ENCODE assay signal across 8 cellular contexts in the genomic region with DNA sequence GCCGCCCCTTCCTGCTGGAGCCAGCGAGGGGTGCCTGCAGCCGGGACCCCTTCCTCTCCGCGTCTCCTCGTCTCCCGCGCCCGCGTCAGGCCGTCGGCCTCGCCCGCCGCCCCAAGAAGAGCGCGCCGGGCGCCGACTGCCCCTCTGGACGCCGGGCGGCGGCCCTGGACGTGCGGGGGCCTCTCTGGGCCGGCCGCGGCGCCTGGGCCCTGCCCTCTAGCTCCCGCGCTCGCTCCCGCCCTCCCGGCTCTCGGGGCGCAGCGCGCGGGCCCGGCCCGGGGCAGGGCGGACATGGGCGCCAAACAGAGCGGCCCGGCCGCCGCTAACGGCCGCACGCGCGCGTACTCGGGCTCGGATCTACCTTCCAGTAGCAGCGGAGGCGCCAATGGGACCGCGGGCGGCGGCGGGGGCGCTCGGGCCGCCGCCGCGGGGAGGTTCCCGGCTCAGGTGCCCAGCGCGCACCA. TPM values are rescaled to one million over a fixed set of nuclear protein-coding genes. Genes with fewer than 3 reads are reported as not detected.
DNase-seq lines count a peak whose midpoint lies in the region; ATAC-seq and TF ChIP-seq lines count a peak whose summit lies in the region.

No MANE protein-coding gene starts in this region.

- peak overlapping the region; percentile 70; the same call in 1 of the 2 replicates for H3K4me2 ChIP-seq in SK-N-SH

- no peaks in the 10 kb centered on the region for H3K9me2 ChIP-seq in SK-N-SH

- no peak for TF ChIP-seq CTCF in SK-N-SH (IDR thresholded peaks at IDR 0.05)
- TF ChIP-seq CTCF in astrocyte of the cerebellum (IDR thresholded peaks at IDR 0.05; ENCODE audit: low read depth, low read length, missing control alignments) = no peak

- no peaks in the 10 kb centered on the region for H4K20me1 ChIP-seq in SK-N-SH (ENCODE audit: insufficient read depth)

- peak; percentile 44 for DNase-seq in NCI-H345 (lab: John Stamatoyannopoulos, UW)
- DNase-seq in NCI-H345 treated with DMSO at 0.1 percent for 48 hours (lab: John Stamatoyannopoulos, UW; ENCODE audit: unreplicated experiment) = no peak
- peak; percentile 74 for DNase-seq in SK-N-SH
- DNase-seq in astrocyte of the cerebellum (ENCODE audit: low read depth) = no peak
- DNase-seq in stimulated activated CD4-positive, alpha-beta T cell treated with anti-CD3 and anti-CD28 coated beads, Interleukin-15, amount 100 ng/mL, for 24 hours = peak; percentile 55
- no peak for DNase-seq in OCI-M2 (lab: John Stamatoyannopoulos, UW; ENCODE audit: unreplicated experiment)

- TF ChIP-seq RAD21 in SK-N-SH (IDR thresholded peaks at IDR 0.05; ENCODE audit: low read length) = no peak

- POLR2A ChIA-PET in SK-N-SH (lab: Yijun Ruan, JAX) = no interaction called here

- H3K9ac ChIP-seq in SK-N-SH (peak overlapping the region; percentile 82), iPS-18a (ENCODE audit: low read length) (peak overlapping the region; percentile 48)

- H3K79me2 ChIP-seq in SK-N-SH (ENCODE audit: insufficient read depth) = peaks cover 42% of the 10 kb centered on the region

- H3K4me1 ChIP-seq in SK-N-SH (ENCODE audit: control insufficient read depth in 1 of 2, insufficient read depth in 2 of 2, low read depth in 1 of 2, low read length in 1 of 2) = peaks cover 5 to 10% of the 10 kb centered on the region in 2 experiments; a peak in 3 of 4 replicates
- H3K4me1 ChIP-seq in iPS-18a (ENCODE audit: control insufficient read depth, low read depth, low read length) = peaks cover 20% of the 10 kb centered on the region

- H3K27ac ChIP-seq in SK-N-SH (ENCODE audit: low read depth in 2 of 2, low read length in 1 of 2) = peak overlapping the region; percentile 83 to 94
- H3K27ac ChIP-seq in iPS-18a (ENCODE audit: low read length) = no peak overlapping the region

- no peaks in the 10 kb centered on the region for H3K9me3 ChIP-seq in SK-N-SH
- no peaks in the 10 kb centered on the region for H3K9me3 ChIP-seq in iPS-18a (ENCODE audit: control insufficient read depth, low read depth, low read length)

- 0 out of 4 replicates have a peak, but pooled peaks of 1 of the 2 experiments have one; percentile 2 for TF ChIP-seq EP300 in SK-N-SH (IDR thresholded peaks at IDR 0.05; ENCODE audit: borderline replicate concordance in 1 of 2, low read depth in 1 of 2, low read length in 1 of 2)

- H3K4me3 ChIP-seq in SK-N-SH (ENCODE audit: low read depth in 2 of 2, low read length in 1 of 2) = peak overlapping the region; percentile 92 to 97
- peak overlapping the region; percentile 80 for H3K4me3 ChIP-seq in astrocyte of the cerebellum (ENCODE audit: low read depth, low read length)
- H3K4me3 ChIP-seq in iPS-18a (ENCODE audit: low read length) = peak overlapping the region; percentile 86

- WGBS in SK-N-SH (ENCODE audit: low lambda C conversion rate) = 0% methylated on average over 4 of the region's 72 CpGs

- H3K36me3 ChIP-seq in SK-N-SH (replicated peaks in 1 of 2; ENCODE audit: control insufficient read depth in 1 of 2, insufficient read depth in 2 of 2, low read length in 1 of 2) = no peaks in the 10 kb centered on the region
- no peaks in the 10 kb centered on the region for H3K36me3 ChIP-seq in iPS-18a (ENCODE audit: control insufficient read depth, low read depth, low read length)

- H3F3A ChIP-seq in SK-N-SH (replicated peaks; ENCODE audit: insufficient read depth) = peaks cover 14% of the 10 kb centered on the region

- H2AFZ ChIP-seq in SK-N-SH (ENCODE audit: low read depth) = peak overlapping the region; percentile 56; the same call in 1 of the 2 replicates

- peak; percentile 12 for ATAC-seq in HG02981 (IDR thresholded peaks at IDR 0.05; ENCODE audit: unreplicated experiment)

- in situ Hi-C loops in astrocyte of the cerebellum (cut with HindIII; ENCODE audit: low sequenced_read_pairs) = no loop called here

- H3K27me3 ChIP-seq in SK-N-SH (ENCODE audit: insufficient read depth) (no peaks in the 10 kb centered on the region), iPS-18a (ENCODE audit: control insufficient read depth, insufficient read depth, low read length) (no peaks in the 10 kb centered on the region)

- CTCF ChIA-PET in SK-N-SH (lab: Yijun Ruan, JAX) = interaction anchor here (1.0 to 4.6 kb wide), 8 partner anchors 10 to 364 kb away, joined by 3 to 21 read pairs (median 3); no protein-coding TSS in a partner anchor

TF ChIP-seq in SK-N-SH, 30 proteins besides CTCF, POLR2A, EP300 and RAD21:
- TF ChIP-seq POLR2AphosphoS5 (IDR thresholded peaks at IDR 0.05; ENCODE audit: low read depth, low read length) = no peak
- no peak for TF ChIP-seq ZBTB33 (IDR thresholded peaks at IDR 0.05; ENCODE audit: borderline replicate concordance, low read depth)
- no peak for TF ChIP-seq EZH2phosphoT487 (IDR thresholded peaks at IDR 0.05; ENCODE audit: borderline replicate concordance, low read depth)
- TF ChIP-seq, protein P1, sequence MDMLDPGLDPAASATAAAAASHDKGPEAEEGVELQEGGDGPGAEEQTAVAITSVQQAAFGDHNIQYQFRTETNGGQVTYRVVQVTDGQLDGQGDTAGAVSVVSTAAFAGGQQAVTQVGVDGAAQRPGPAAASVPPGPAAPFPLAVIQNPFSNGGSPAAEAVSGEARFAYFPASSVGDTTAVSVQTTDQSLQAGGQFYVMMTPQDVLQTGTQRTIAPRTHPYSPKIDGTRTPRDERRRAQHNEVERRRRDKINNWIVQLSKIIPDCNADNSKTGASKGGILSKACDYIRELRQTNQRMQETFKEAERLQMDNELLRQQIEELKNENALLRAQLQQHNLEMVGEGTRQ (IDR thresholded peaks at IDR 0.05; ENCODE audit: borderline replicate concordance, low read depth, low read length) = no peak
- no peak for TF ChIP-seq NFIC (IDR thresholded peaks at IDR 0.05; ENCODE audit: borderline replicate concordance)
- no peak for TF ChIP-seq ELF1 (IDR thresholded peaks at IDR 0.05)

RNA-seq across cellular contexts. Expression of gene ZNRF2, which starts 0.7 kb away (rescaled TPM):
- polyA plus RNA-seq in SK-N-SH (2012; rRNA removed) = 3.8 and 4.0 TPM in 2 replicates
- 4.2 and 4.9 TPM in 2 replicates for polyA plus RNA-seq in SK-N-SH (2012; cell fraction: cytosol; rRNA removed)
- polyA plus RNA-seq in SK-N-SH (2012; cell fraction: nucleus; rRNA removed) = 2.8 and 3.6 TPM in 2 replicates

Comparison
In these comparisons a context has a peak if more than half of its experiments do, and no peak if none do; other contexts are left out.
1. DNase-seq: peak in NCI-H345 (single experiment), SK-N-SH (single experiment) and stimulated activated CD4-positive, alpha-beta T cell treated with anti-CD3 and anti-CD28 coated beads, Interleukin-15, amount 100 ng/mL, for 24 hours (single experiment); none in NCI-H345 treated with DMSO at 0.1 percent for 48 hours (single experiment), astrocyte of the cerebellum (single experiment) and OCI-M2 (single experiment).
2. Peak in every context shown above with its lines, with median percentiles within 50 percentile points of each other: H3K4me3 ChIP-seq.